18 cellular contexts compared by ENCODE assay signal in genomic region chr1:245247791-245248789, GRCh38.
"Had no signal": no experiment of that assay in that cellular context is flagged by ENCODE, and none has a peak within 500 bp of the region (broad histone marks: within the 10 kb centered on the region; RNA-seq: fewer than 3 reads in every experiment).

No MANE protein-coding gene starts in this region.

- H3K9me3 Mint-ChIP-seq: activated CD4-positive, alpha-beta T cell treated with anti-CD3 and anti-CD28 coated beads, Interleukin-2, amount 10 ng/mL, durations not matched to agents 7 days and 5 days; activated naive CD4-positive, alpha-beta T cell treated with anti-CD3 and anti-CD28 coated beads, Interleukin-2, amount 50 U/mL, for 72 hours; natural killer cell treated with Interleukin-12 subunit alpha and Interleukin-12 subunit beta and Interleukin-15 and Interleukin-18, amount 100 ng/mL, for 72 hours had no signal

- H3K4me3 ChIP-seq: gastrocnemius medialis, left ventricle myocardium inferior, spleen, suprapubic skin had no signal

- H3K36me3 ChIP-seq: gastrocnemius medialis, left ventricle myocardium inferior, sigmoid colon, spleen, suprapubic skin had no signal

- H3K4me1 ChIP-seq: gastrocnemius medialis, left ventricle myocardium inferior, spleen, suprapubic skin had no signal

- H3K4me3 Mint-ChIP-seq: activated CD4-positive, alpha-beta T cell treated with anti-CD3 and anti-CD28 coated beads, Interleukin-2, amount 10 ng/mL, durations not matched to agents 7 days and 5 days; activated T-cell treated with anti-CD3 and anti-CD28 coated beads, Interleukin-2, amount 50 U/mL, for 72 hours; memory B cell; natural killer cell treated with Interleukin-12 subunit alpha and Interleukin-12 subunit beta and Interleukin-15 and Interleukin-18, amount 100 ng/mL, for 72 hours; stimulated activated naive CD8-positive, alpha-beta T cell treated with anti-CD3 and anti-CD28 coated beads, Interleukin-15, Interleukin-2, amounts not matched to agents 100 ng/mL and 50 ng/mL, for 24 hours; T-helper 2 cell treated with Interferon-gamma antibody and Interleukin-4, amounts not matched to agents 5 μg/mL and 100 μg/mL, for 36 hours; type B pancreatic cell had no signal

- H3K36me3 Mint-ChIP-seq: activated naive CD4-positive, alpha-beta T cell treated with anti-CD3 and anti-CD28 coated beads, Interleukin-2, amount 50 U/mL, for 72 hours; memory B cell; natural killer cell treated with Interleukin-12 subunit alpha and Interleukin-12 subunit beta and Interleukin-15 and Interleukin-18, amount 100 ng/mL, for 72 hours had no signal

- H3K27ac ChIP-seq: gastrocnemius medialis, left ventricle myocardium inferior, sigmoid colon, spleen, suprapubic skin had no signal

- H3K27ac Mint-ChIP-seq: activated CD4-positive, alpha-beta T cell treated with anti-CD3 and anti-CD28 coated beads, Interleukin-2, amount 10 ng/mL, durations not matched to agents 7 days and 5 days; activated naive CD4-positive, alpha-beta T cell treated with anti-CD3 and anti-CD28 coated beads, Interleukin-2, amount 50 U/mL, for 72 hours; activated T-cell treated with anti-CD3 and anti-CD28 coated beads, Interleukin-2, amount 50 U/mL, for 72 hours; memory B cell; natural killer cell treated with Interleukin-12 subunit alpha and Interleukin-12 subunit beta and Interleukin-15 and Interleukin-18, amount 100 ng/mL, for 72 hours; stimulated activated naive CD8-positive, alpha-beta T cell treated with anti-CD3 and anti-CD28 coated beads, Interleukin-15, Interleukin-2, amounts not matched to agents 100 ng/mL and 50 ng/mL, for 24 hours; T-helper 2 cell treated with Interferon-gamma antibody and Interleukin-4, amounts not matched to agents 5 μg/mL and 100 μg/mL, for 36 hours; type B pancreatic cell had no signal

- H3K27me3 Mint-ChIP-seq: activated CD4-positive, alpha-beta T cell treated with anti-CD3 and anti-CD28 coated beads, Interleukin-2, amount 10 ng/mL, durations not matched to agents 7 days and 5 days; natural killer cell treated with Interleukin-12 subunit alpha and Interleukin-12 subunit beta and Interleukin-15 and Interleukin-18, amount 100 ng/mL, for 72 hours; type B pancreatic cell had no signal

- DNase-seq: activated CD4-positive, alpha-beta T cell treated with anti-CD3 and anti-CD28 coated beads, Interleukin-2, amount 10 ng/mL, durations not matched to agents 7 days and 5 days; activated CD8-positive, alpha-beta memory T cell treated with anti-CD3 and anti-CD28 coated beads, Interleukin-2, amount 50 U/mL, for 48 hours; activated gamma-delta T cell; activated T-cell treated with anti-CD3 and anti-CD28 coated beads, Interleukin-2, amount 50 U/mL, for 72 hours; central memory CD4-positive, alpha-beta T cell; cortex of kidney; effector memory CD4-positive, alpha-beta T cell; gastrocnemius medialis; left ventricle myocardium inferior; sigmoid colon; spleen had no signal

- ATAC-seq: activated naive CD4-positive, alpha-beta T cell treated with anti-CD3 and anti-CD28 coated beads, Interleukin-2, amount 50 U/mL, for 72 hours; activated T-cell treated with anti-CD3 and anti-CD28 coated beads, Interleukin-2, amount 50 U/mL, for 72 hours; gastrocnemius medialis; natural killer cell treated with Interleukin-12 subunit alpha and Interleukin-12 subunit beta and Interleukin-15 and Interleukin-18, amount 100 ng/mL, for 72 hours had no signal

- H3K4me1 Mint-ChIP-seq: activated CD4-positive, alpha-beta T cell treated with anti-CD3 and anti-CD28 coated beads, Interleukin-2, amount 10 ng/mL, durations not matched to agents 7 days and 5 days; memory B cell had no signal

- H3K9me3 ChIP-seq: suprapubic skin had no signal

- H3K27me3 ChIP-seq: gastrocnemius medialis, sigmoid colon, suprapubic skin had no signal
